13 cellular contexts compared by ENCODE assay signal in genomic region chr1:185440877-185441276, GRCh38.
DNase-seq lines count a peak whose midpoint lies in the region; ATAC-seq, FAIRE-seq and TF ChIP-seq lines count a peak whose summit lies in the region.
"Had no signal": no experiment of that assay in that cellular context is flagged by ENCODE, and none has a peak within 500 bp of the region (broad histone marks: within the 10 kb centered on the region; RNA-seq: fewer than 3 reads in every experiment).

No MANE protein-coding gene starts in this region.

- CTCF ChIA-PET in activated CD4-positive, alpha-beta T cell treated with anti-CD3 and anti-CD28 coated beads for 36 hours (lab: Charles Lee) = no interaction called here

- H3K4me1 Mint-ChIP-seq in activated CD4-positive, alpha-beta T cell treated with anti-CD3 and anti-CD28 coated beads for 36 hours = peaks cover 7% of the 10 kb centered on the region

- H3K27ac Mint-ChIP-seq in activated CD4-positive, alpha-beta T cell treated with anti-CD3 and anti-CD28 coated beads for 36 hours = peak overlapping the region; percentile 81
- H3K27ac Mint-ChIP-seq: activated CD4-positive, alpha-beta T cell treated with anti-CD3 and anti-CD28 coated beads, Interleukin-2, amount 10 ng/mL, durations not matched to agents 24 days and 14 days had no signal

- H3K4me1 ChIP-seq in pancreas = peaks cover 0 to 14% (median 0%) of the 10 kb centered on the region in 3 donors

- H3K27me3 Mint-ChIP-seq in activated CD4-positive, alpha-beta T cell treated with anti-CD3 and anti-CD28 coated beads for 36 hours = no peaks in the 10 kb centered on the region
- H3K27me3 Mint-ChIP-seq: activated CD4-positive, alpha-beta T cell treated with anti-CD3 and anti-CD28 coated beads, Interleukin-2, amount 10 ng/mL, durations not matched to agents 24 days and 14 days had no signal

- H3K9me3 ChIP-seq in pancreas = no peaks in the 10 kb centered on the region
- H3K9me3 ChIP-seq: neutrophil, tibial nerve had no signal

- no peaks in the 10 kb centered on the region for H3K9me3 Mint-ChIP-seq in activated CD4-positive, alpha-beta T cell treated with anti-CD3 and anti-CD28 coated beads for 36 hours (ENCODE audit: low read depth)

- no peaks in the 10 kb centered on the region for H3K27me3 ChIP-seq in pancreas
- H3K27me3 ChIP-seq: neutrophil, tibial nerve had no signal

- ATAC-seq in activated CD4-positive, alpha-beta T cell treated with anti-CD3 and anti-CD28 coated beads for 36 hours = no peak
- peak; percentile 37 to 85 (median 70) for ATAC-seq in pancreas

- DNase-seq in activated CD4-positive, alpha-beta T cell treated with anti-CD3 and anti-CD28 coated beads for 36 hours = no peak
- no peak for DNase-seq in activated CD4-positive, alpha-beta T cell treated with anti-CD3 and anti-CD28 coated beads, Interleukin-2, amount 50 U/mL, for 48 hours
- peak; percentile 82 for DNase-seq in RCC 7860 (ENCODE audit: low spot score)
- peak; percentile 45 for DNase-seq in fibroblast of pulmonary artery (ENCODE audit: low read depth)
- no peak for DNase-seq in pancreas
- no peak for DNase-seq in midbrain (lab: John Stamatoyannopoulos, UW)
- DNase-seq in inferior parietal cortex (ENCODE audit: extremely low spot score) = no peak
- no peak for DNase-seq in NCI-H146 treated with DMSO at 0.1 percent for 48 hours (lab: John Stamatoyannopoulos, UW; ENCODE audit: unreplicated experiment)
- DNase-seq: activated CD4-positive, alpha-beta T cell treated with anti-CD3 and anti-CD28 coated beads, Interleukin-2, amount 10 ng/mL, durations not matched to agents 24 days and 14 days; activated effector memory CD4-positive, alpha-beta T cell treated with anti-CD3 and anti-CD28 coated beads, Interleukin-2, amount 50 U/mL, for 16 hours had no signal

- POLR2A ChIA-PET in activated CD4-positive, alpha-beta T cell treated with anti-CD3 and anti-CD28 coated beads for 36 hours (lab: Charles Lee) = interaction anchor here (0.6 to 1.3 kb wide), 2 partner anchors 123 to 170 kb away, joined by 4 to 6 read pairs; partner anchors contain the start of gene IVNS1ABP

- H3K36me3 ChIP-seq in pancreas = no peaks in the 10 kb centered on the region
- H3K36me3 ChIP-seq: neutrophil, tibial nerve had no signal

- TF ChIP-seq CTCF in fibroblast of pulmonary artery (IDR thresholded peaks at IDR 0.05; ENCODE audit: low read length, missing control alignments) (no peak), pancreas (IDR thresholded peaks at IDR 0.05) (no peak)

- no peak overlapping the region for H3K4me3 Mint-ChIP-seq in activated CD4-positive, alpha-beta T cell treated with anti-CD3 and anti-CD28 coated beads for 36 hours
- H3K4me3 Mint-ChIP-seq: activated CD4-positive, alpha-beta T cell treated with anti-CD3 and anti-CD28 coated beads, Interleukin-2, amount 10 ng/mL, durations not matched to agents 24 days and 14 days had no signal

- intact Hi-C loops in activated CD4-positive, alpha-beta T cell treated with anti-CD3 and anti-CD28 coated beads for 36 hours (cut with DNase I, micrococcal nuclease) = loop anchor here (1.0 to 2.0 kb wide), 3 partner anchors 119 to 124 kb away; partner anchors contain the start of gene IVNS1ABP (in 1 of the 2)
- intact Hi-C loops in pancreas (cut with DNase I) = no loop called here

- FAIRE-seq in RCC 7860 (lab: Jason Lieb, UNC) = peak; percentile 84
- no peak for FAIRE-seq in pancreas (lab: Jason Lieb, UNC)
- FAIRE-seq: GM12878 had no signal

- H3K27ac ChIP-seq in pancreas = peak overlapping the region in 3 of 4 donors; percentile 33 to 63 (median 34)
- H3K27ac ChIP-seq: tibial nerve had no signal

- no peak overlapping the region for H3K4me3 ChIP-seq in fibroblast of pulmonary artery (replicated peaks; ENCODE audit: low read depth, low read length)
- no peak overlapping the region for H3K4me3 ChIP-seq in pancreas
- H3K4me3 ChIP-seq: GM12878, tibial nerve had no signal

- no peaks in the 10 kb centered on the region for H3K36me3 Mint-ChIP-seq in activated CD4-positive, alpha-beta T cell treated with anti-CD3 and anti-CD28 coated beads for 36 hours (ENCODE audit: low read depth)

Comparison
In these comparisons a context has a peak if more than half of its experiments do, and no peak if none do; other contexts are left out.
1. DNase-seq: peak in RCC 7860 (single experiment) and fibroblast of pulmonary artery (single experiment); none in activated CD4-positive, alpha-beta T cell treated with anti-CD3 and anti-CD28 coated beads for 36 hours (single experiment), activated CD4-positive, alpha-beta T cell treated with anti-CD3 and anti-CD28 coated beads, Interleukin-2, amount 50 U/mL, for 48 hours (0 of 2), pancreas (0 of 6), midbrain (single experiment), inferior parietal cortex (single experiment) and NCI-H146 treated with DMSO at 0.1 percent for 48 hours (single experiment).
2. intact Hi-C loops: an anchor here in activated CD4-positive, alpha-beta T cell treated with anti-CD3 and anti-CD28 coated beads for 36 hours (1.0 to 2.0 kb wide); none called in pancreas.